In the genomic region with DNA sequence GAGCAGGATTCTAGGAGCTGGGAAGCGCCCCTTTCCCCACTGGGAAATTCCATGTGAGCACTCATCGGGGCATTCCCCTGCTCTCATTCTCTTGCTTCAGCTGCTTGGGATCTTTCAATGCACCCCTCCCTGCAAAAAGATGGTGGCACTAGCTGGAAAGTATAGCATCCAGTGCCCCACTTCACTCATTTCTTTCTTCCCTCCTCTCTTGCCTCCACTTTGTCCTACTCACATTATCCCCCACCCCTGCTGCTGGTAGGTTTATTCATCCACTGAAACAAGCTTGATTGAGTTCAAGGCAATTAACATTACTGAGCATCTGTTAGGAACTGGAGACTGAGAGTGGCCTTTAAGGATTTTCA, we compare ENCODE assay signal across 13 cellular contexts.
DNase-seq lines count a peak whose midpoint lies in the region; ATAC-seq and TF ChIP-seq lines count a peak whose summit lies in the region.
"Had no signal": no experiment of that assay in that cellular context is flagged by ENCODE, and none has a peak within 500 bp of the region (broad histone marks: within the 10 kb centered on the region; RNA-seq: fewer than 3 reads in every experiment).

No MANE protein-coding gene starts in this region.

- no peak for TF ChIP-seq CTCF in dorsolateral prefrontal cortex (IDR thresholded peaks at IDR 0.05 in 54 of 56, conservative IDR thresholded peaks at IDR 0.05 in 2 of 56; ENCODE audit: low read depth in 1 of 56, partially characterized antibody in 56 of 56)

- H3K79me2 ChIP-seq in ACC112 (ENCODE audit: control insufficient read depth, insufficient read depth, low read length, unreplicated experiment) = no peaks in the 10 kb centered on the region

- 65 to 66% methylated on average over 2 of the region's 2 CpGs for WGBS in mesodermal cell (ENCODE audit: insufficient coverage in 2 of 2), 2 experiments

- no peak overlapping the region for H2AFZ ChIP-seq in ACC112 (ENCODE audit: low read length, unreplicated experiment)

- in situ Hi-C loops in ACHN (cut with HindIII; ENCODE audit: low pct_ligation_motif_present, low pct_unique_long_range_greater_than_20kb, low sequenced_read_pairs) = loop anchor here (10.0 kb wide), 1 partner anchor 155 kb away; no protein-coding TSS in a partner anchor

- H3K27ac ChIP-seq in ACC112 (ENCODE audit: low read depth, low read length) (peak overlapping the region; percentile 63; the same call in 1 of the 2 replicates), HUES6 (ENCODE audit: low read depth, low read length) (peak overlapping the region; percentile 56), dorsolateral prefrontal cortex (peak overlapping the region in 48 of 59 donors; percentile 5 to 88 (median 70)), mesodermal cell (ENCODE audit: low read depth, low read length, severe bottlenecking) (peak overlapping the region; percentile 82)
- H3K27ac ChIP-seq: KMS-11 had no signal

- no peak for ATAC-seq in HG02798 (IDR thresholded peaks at IDR 0.05; ENCODE audit: poor library complexity, unreplicated experiment)
- ATAC-seq: naive thymus-derived CD4-positive, alpha-beta T cell had no signal

- H3K9ac ChIP-seq in HUES6 (ENCODE audit: low read length) = peak overlapping the region; percentile 42
- H3K9ac ChIP-seq: KMS-11 had no signal

- DNase-seq in dorsolateral prefrontal cortex (no peak), ACHN (no peak), NCI-H1105 (lab: John Stamatoyannopoulos, UW) (no peak), cortex of kidney (lab: John Stamatoyannopoulos, UW) (no peak)
- DNase-seq: activated CD4-positive, alpha-beta T cell treated with anti-CD3 and anti-CD28 coated beads for 4 hours; NCI-H187; NCI-H2227 treated with DMSO at 0.1 percent for 48 hours had no signal

- peaks cover 13% of the 10 kb centered on the region for H3K4me1 ChIP-seq in ACC112 (ENCODE audit: control insufficient read depth, insufficient read depth, low read length, unreplicated experiment)
- peaks cover 41% of the 10 kb centered on the region for H3K4me1 ChIP-seq in HUES6 (ENCODE audit: control insufficient read depth, insufficient read depth, low read length)
- peaks cover 24% of the 10 kb centered on the region for H3K4me1 ChIP-seq in mesodermal cell (ENCODE audit: control insufficient read depth, insufficient read depth, low read length, poor library complexity, severe bottlenecking)

- intact Hi-C loops in dorsolateral prefrontal cortex (cut with DNase I) = loop anchor here (1.0 to 10.0 kb wide), 10 partner anchors 35 to 565 kb away; no protein-coding TSS in a partner anchor

- H3K4me3 ChIP-seq in ACC112 (ENCODE audit: low read depth, low read length) (no peak overlapping the region), HUES6 (ENCODE audit: low read depth, low read length) (no peak overlapping the region), dorsolateral prefrontal cortex (peak overlapping the region in 1 of 59 donors; percentile 27), mesodermal cell (ENCODE audit: extremely low read depth, insufficient read depth, low read length, poor library complexity, severe bottlenecking) (no peak overlapping the region)

- H3K9me3 ChIP-seq in HUES6 (ENCODE audit: control insufficient read depth, insufficient read depth, low read depth, low read length) (no peaks in the 10 kb centered on the region), mesodermal cell (ENCODE audit: control insufficient read depth, low read length) (no peaks in the 10 kb centered on the region)

- H3K27me3 ChIP-seq in ACC112 (ENCODE audit: insufficient read depth, low read length) = no peaks in the 10 kb centered on the region
- no peaks in the 10 kb centered on the region for H3K27me3 ChIP-seq in HUES6 (ENCODE audit: control insufficient read depth, insufficient read depth, low read length)
- H3K27me3 ChIP-seq in dorsolateral prefrontal cortex = no peaks in the 10 kb centered on the region

- H3K36me3 ChIP-seq in ACC112 (ENCODE audit: insufficient read depth, low read length) (no peaks in the 10 kb centered on the region), HUES6 (ENCODE audit: control insufficient read depth, insufficient read depth, low read length) (peaks cover 15% of the 10 kb centered on the region), mesodermal cell (ENCODE audit: control insufficient read depth, insufficient read depth, low read length) (peaks cover 7% of the 10 kb centered on the region)
